In genomic region chr7:33900501-33900900, GRCh38 we compare ENCODE assay signal across 18 cellular contexts. TPM values are rescaled to one million over a fixed set of nuclear protein-coding genes. Genes with fewer than 3 reads are reported as not detected.
DNase-seq lines count a peak whose midpoint lies in the region; ATAC-seq and TF ChIP-seq lines count a peak whose summit lies in the region.
"Had no signal": no experiment of that assay in that cellular context is flagged by ENCODE, and none has a peak within 500 bp of the region (broad histone marks: within the 10 kb centered on the region; RNA-seq: fewer than 3 reads in every experiment).

No MANE protein-coding gene starts in this region.

- H3K27ac ChIP-seq in PC-3 (ENCODE audit: low read length) (no peak overlapping the region), left lung (no peak overlapping the region)
- H3K27ac ChIP-seq: C4-2B, SK-N-MC had no signal

- H4K20me1 ChIP-seq in PC-3 (ENCODE audit: low read length), result no peaks in the 10 kb centered on the region

- H3K27me3 ChIP-seq in PC-3 (ENCODE audit: low read length), result peaks cover 16% of the 10 kb centered on the region
- H3K27me3 ChIP-seq in left lung, result peaks cover 7 to 42% of the 10 kb centered on the region in 2 donors

- H3K27me3 Mint-ChIP-seq in effector memory CD8-positive, alpha-beta T cell, result peaks cover 48 to 80% of the 10 kb centered on the region in 2 donors

- H3K9me3 ChIP-seq in PC-3 (ENCODE audit: low read length) (no peaks in the 10 kb centered on the region), left lung (no peaks in the 10 kb centered on the region)
- H3K9me3 ChIP-seq: HAP-1 had no signal

- H3K4me1 ChIP-seq in PC-3 (ENCODE audit: insufficient read depth, low read length), result peaks cover 19% of the 10 kb centered on the region; the same call in 1 of the 2 replicates
- peaks cover 0 to 20% of the 10 kb centered on the region in 2 donors for H3K4me1 ChIP-seq in left lung
- H3K4me1 ChIP-seq: HAP-1 had no signal

- no peak for TF ChIP-seq CTCF in PC-3 (conservative IDR thresholded peaks at IDR 0.05; ENCODE audit: low read depth, low read length)
- no peak for TF ChIP-seq CTCF in left lung (IDR thresholded peaks at IDR 0.05)
- TF ChIP-seq CTCF in lower leg skin (IDR thresholded peaks at IDR 0.05), result no peak

- no peak overlapping the region for H2AFZ ChIP-seq in PC-3 (ENCODE audit: low read length)

- no peak for TF ChIP-seq POLR2A in lower leg skin (IDR thresholded peaks at IDR 0.05)

- H3K4me3 Mint-ChIP-seq in effector memory CD8-positive, alpha-beta T cell, result no peak overlapping the region

- no peaks in the 10 kb centered on the region for H3K9me3 Mint-ChIP-seq in effector memory CD8-positive, alpha-beta T cell

- H3K36me3 ChIP-seq in PC-3 (ENCODE audit: low read depth, low read length) (no peaks in the 10 kb centered on the region), left lung (no peaks in the 10 kb centered on the region)
- H3K36me3 ChIP-seq: HAP-1 had no signal

- ATAC-seq in PC-3 (no peak), left lung (no peak)
- no peak for ATAC-seq in effector memory CD8-positive, alpha-beta T cell (replicated peaks)

- no TSS peak for BruUV-seq in PC-3 (replicated peaks; lab: Mats Ljungman, UMichigan)

- H3K9ac ChIP-seq in PC-3 (ENCODE audit: low read length), result no peak overlapping the region

- H3K4me3 ChIP-seq in PC-3 (ENCODE audit: low read length) (no peak overlapping the region), left lung (no peak overlapping the region), lower leg skin (ENCODE audit: low read depth, poor library complexity, severe bottlenecking) (no peak overlapping the region)
- H3K4me3 ChIP-seq: HAP-1, SK-N-MC had no signal

- CTCF ChIA-PET in PC-3 (lab: Charles Lee), result no interaction called here

- H3K9me2 ChIP-seq in PC-3 (replicated peaks; ENCODE audit: low read length), result no peaks in the 10 kb centered on the region

- no peaks in the 10 kb centered on the region for H3F3A ChIP-seq in PC-3 (ENCODE audit: low read length, unreplicated experiment)

- no peak overlapping the region; the same call in 1 of the 2 replicates for H3K4me2 ChIP-seq in PC-3 (ENCODE audit: low read length)

- POLR2A ChIA-PET in PC-3 (lab: Charles Lee; ENCODE audit: unreplicated experiment), result no interaction called here

- H3K79me2 ChIP-seq in PC-3 (ENCODE audit: low read length), result no peaks in the 10 kb centered on the region

- intact Hi-C loops in PC-3 (cut with micrococcal nuclease) (loop anchor here (10.0 kb wide), 2 partner anchors 566 to 656 kb away; no protein-coding TSS in a partner anchor), left lung (cut with DNase I) (no loop called here), lower leg skin (cut with DNase I; ENCODE audit: low total_unique reads) (no loop called here)

- H3K36me3 Mint-ChIP-seq in effector memory CD8-positive, alpha-beta T cell (ENCODE audit: insufficient read depth), result no peaks in the 10 kb centered on the region

- peaks cover 5 to 7% of the 10 kb centered on the region in 2 donors for H3K4me1 Mint-ChIP-seq in effector memory CD8-positive, alpha-beta T cell (ENCODE audit: low read depth in 2 of 2)

- no peak overlapping the region for H3K27ac Mint-ChIP-seq in effector memory CD8-positive, alpha-beta T cell

- DNase-seq in AG08395 (ENCODE audit: low spot score), result peak; percentile 35
- peak; percentile 47 for DNase-seq in GM04503 (ENCODE audit: low read depth)
- DNase-seq in PC-3, result peak; percentile 42
- DNase-seq in iris pigment epithelial cell (ENCODE audit: low read depth), result peak; percentile 40
- DNase-seq in left lung, result no peak
- no peak for DNase-seq in lower leg skin (ENCODE audit: low spot score in 2 of 2)
- no peak for DNase-seq in effector memory CD8-positive, alpha-beta T cell
- DNase-seq: KBM-7, MV-4-11, NCI-H1694 treated with DMSO at 0.1 percent for 48 hours, NCI-H510A treated with DMSO at 0.1 percent for 48 hours, NCI-H774, Right ventricle myocardium superior had no signal

RNA-seq across cellular contexts. Expression of gene BMPER, which starts 4.8 kb away (rescaled TPM):
- total RNA-seq in PC-3 (2014; rRNA removed) (0.06 and 0.11 TPM in 2 replicates), left lung (1 to 10 TPM; 7.4 to 7.7 TPM), lower leg skin (under 1 TPM; 0.27 to 0.53 (median 0.34) TPM)
- total RNA-seq: G401, OCI-LY7 had no signal

Comparison
In these comparisons a context has a peak if more than half of its experiments do, and no peak if none do; other contexts are left out.
1. DNase-seq: peak in AG08395 (single experiment), GM04503 (single experiment), PC-3 (single experiment) and iris pigment epithelial cell (single experiment); none in left lung (0 of 2), lower leg skin (0 of 2) and effector memory CD8-positive, alpha-beta T cell (0 of 3).